ENCODE assay signal across 8 cellular contexts in genomic region chr13:93227906-93228801, GRCh38. TPM values are rescaled to one million over a fixed set of nuclear protein-coding genes. Genes with fewer than 3 reads are reported as not detected.
A peak's percentile ranks its signal among the peaks of the same experiment; 100 is the strongest.
DNase-seq lines count a peak whose midpoint lies in the region; ATAC-seq and TF ChIP-seq lines count a peak whose summit lies in the region.

No MANE protein-coding gene starts in this region.

- peak overlapping the region; percentile 98 for H3K56ac ChIP-seq in IMR-90 (ENCODE audit: extremely low read depth, insufficient read depth, low read length)

- H2BK5ac ChIP-seq in IMR-90 (ENCODE audit: low read depth, low read length, poor library complexity, severe bottlenecking), result peak overlapping the region; percentile 80

- H3K36me3 ChIP-seq in IMR-90 (ENCODE audit: control insufficient read depth, insufficient read depth, low read length), result no peaks in the 10 kb centered on the region
- H3K36me3 ChIP-seq in muscle layer of colon (ENCODE audit: insufficient read depth, low read length), result no peaks in the 10 kb centered on the region

- peak overlapping the region; percentile 77; the same call in 1 of the 3 replicates for H2BK15ac ChIP-seq in IMR-90 (ENCODE audit: low read depth, low read length)

- H3K23ac ChIP-seq in IMR-90 (ENCODE audit: low read depth, low read length), result peak overlapping the region; percentile 97

- CTCF ChIA-PET in IMR-90 (lab: Yijun Ruan, JAX), result interaction anchor here (0.7 to 1.0 kb wide), 3 partner anchors 8 to 485 kb away, joined by 3 to 5 read pairs (median 3); no protein-coding TSS in a partner anchor
- CTCF ChIA-PET in RWPE1 (lab: Yijun Ruan, JAX), result interaction anchor here (0.5 to 0.6 kb wide), 2 partner anchors 39 to 57 kb away, joined by 3 to 5 read pairs; no protein-coding TSS in a partner anchor
- CTCF ChIA-PET in activated CD4-positive, alpha-beta memory T cell treated with anti-CD3 and anti-CD28 coated beads, Interleukin-2, amount 10 ng/mL, durations not matched to agents 7 days and 5 days (lab: Charles Lee), result no interaction called here

- H3K4me1 Mint-ChIP-seq in activated CD4-positive, alpha-beta memory T cell treated with anti-CD3 and anti-CD28 coated beads, Interleukin-2, amount 10 ng/mL, durations not matched to agents 7 days and 5 days, result no peaks in the 10 kb centered on the region

- H3K27ac Mint-ChIP-seq in activated CD4-positive, alpha-beta memory T cell treated with anti-CD3 and anti-CD28 coated beads, Interleukin-2, amount 10 ng/mL, durations not matched to agents 7 days and 5 days, result no peak overlapping the region

- H3K18ac ChIP-seq in IMR-90 (ENCODE audit: low read depth, low read length), result peak overlapping the region; percentile 68

- H2BK20ac ChIP-seq in IMR-90 (ENCODE audit: low read depth, low read length), result peak overlapping the region; percentile 73

- peak overlapping the region; percentile 33 to 85 for H4K8ac ChIP-seq in IMR-90 (ENCODE audit: low read depth in 2 of 2, low read length in 2 of 2)

- H2AFZ ChIP-seq in IMR-90 (replicated peaks; ENCODE audit: low read length, poor library complexity), result peak overlapping the region; percentile 94

- H2AK9ac ChIP-seq in IMR-90 (replicated peaks; ENCODE audit: low read depth, low read length, poor library complexity), result peak overlapping the region; percentile 60

- peak overlapping the region; percentile 50 for H3K4me3 ChIP-seq in IMR-90 (ENCODE audit: insufficient read depth, low read depth, low read length)
- H3K4me3 ChIP-seq in muscle layer of colon (ENCODE audit: low read depth in 1 of 2, low read length in 2 of 2), result peak overlapping the region; percentile 73 to 85

- peak; percentile 74 for ATAC-seq in IMR-90 (ENCODE audit: low read depth)
- no peak for ATAC-seq in HG03432 (IDR thresholded peaks at IDR 0.05; ENCODE audit: unreplicated experiment)

- WGBS in IMR-90 (ENCODE audit: extremely low coverage in 2 of 2, insufficient read length in 1 of 2), 2 experiments, result 1% methylated on average over 36 of the region's 68 CpGs; no CpG with 5 or more reads in 1 of the 2 experiments

- H4K91ac ChIP-seq in IMR-90 (ENCODE audit: insufficient read depth, low read depth, low read length), result peak overlapping the region; percentile 88

- intact Hi-C loops in IMR-90 (cut with micrococcal nuclease), result loop anchor here (1.0 to 10.0 kb wide), 12 partner anchors 263 to 1134 kb away; no protein-coding TSS in a partner anchor

- peak overlapping the region; percentile 45 for H4K5ac ChIP-seq in IMR-90 (ENCODE audit: low read depth, low read length)

- H3K9me3 ChIP-seq in IMR-90 (ENCODE audit: control insufficient read depth, insufficient read depth, low read length) (no peaks in the 10 kb centered on the region), muscle layer of colon (ENCODE audit: low read length) (no peaks in the 10 kb centered on the region)

- DNase-seq in Ammon's horn (ENCODE audit: low spot score), result peak; percentile 69
- peak; percentile 87 for DNase-seq in IMR-90
- DNase-seq in RWPE1 (ENCODE audit: low spot score), result no peak
- DNase-seq in fibroblast of gingiva (ENCODE audit: low read depth), result peak; percentile 84
- no peak for DNase-seq in NAMALWA (ENCODE audit: low spot score)
- DNase-seq in activated CD4-positive, alpha-beta memory T cell treated with anti-CD3 and anti-CD28 coated beads, Interleukin-2, amount 10 ng/mL, durations not matched to agents 7 days and 5 days, result no peak

- no TSS peak for BruUV-seq in IMR-90 (replicated peaks; lab: Mats Ljungman, UMichigan)

- H3K9me3 Mint-ChIP-seq in activated CD4-positive, alpha-beta memory T cell treated with anti-CD3 and anti-CD28 coated beads, Interleukin-2, amount 10 ng/mL, durations not matched to agents 7 days and 5 days, result peaks cover 5% of the 10 kb centered on the region

- H3K27me3 ChIP-seq in IMR-90 (ENCODE audit: control insufficient read depth, insufficient read depth, low read length) (no peaks in the 10 kb centered on the region), muscle layer of colon (ENCODE audit: control insufficient read depth in 1 of 2, insufficient read depth in 2 of 2, low read length in 2 of 2) (peaks cover 0 to 6% of the 10 kb centered on the region in 2 donors)

- peak overlapping the region; percentile 78 for H3K9ac ChIP-seq in IMR-90 (ENCODE audit: low read depth, low read length)
- H3K9ac ChIP-seq in muscle layer of colon (ENCODE audit: low read length), result peak overlapping the region; percentile 30

- in situ Hi-C loops in IMR-90 (cut with MboI; ENCODE audit: low sequenced_read_pairs), result loop anchor here (10.0 to 25.0 kb wide), 3 partner anchors 513 to 1384 kb away; partner anchors contain the start of gene GPR180

- peak overlapping the region; percentile 76 for H3K4me2 ChIP-seq in IMR-90 (ENCODE audit: low read depth, low read length)

- H3K79me1 ChIP-seq in IMR-90 (ENCODE audit: low read depth in 1 of 2, low read length in 2 of 2), result peaks cover 0 to 3% of the 10 kb centered on the region in 2 experiments; a peak in 1 of 4 replicates

- H3K27me3 Mint-ChIP-seq in activated CD4-positive, alpha-beta memory T cell treated with anti-CD3 and anti-CD28 coated beads, Interleukin-2, amount 10 ng/mL, durations not matched to agents 7 days and 5 days, result peaks cover 34% of the 10 kb centered on the region

- H3K4me1 ChIP-seq in IMR-90 (ENCODE audit: control insufficient read depth, insufficient read depth, low read length), result 0 out of 2 replicates have a peak, but pooled peaks cover 2% of the 10 kb centered on the region
- peaks cover 12% of the 10 kb centered on the region for H3K4me1 ChIP-seq in muscle layer of colon (ENCODE audit: insufficient read depth, low read length)

- peak overlapping the region; percentile 93 for H3K4ac ChIP-seq in IMR-90 (ENCODE audit: low read depth, low read length)

- H3K36me3 Mint-ChIP-seq in activated CD4-positive, alpha-beta memory T cell treated with anti-CD3 and anti-CD28 coated beads, Interleukin-2, amount 10 ng/mL, durations not matched to agents 7 days and 5 days (ENCODE audit: low read depth), result peaks cover 5% of the 10 kb centered on the region

- TF ChIP-seq CTCF in IMR-90 (conservative IDR thresholded peaks at IDR 0.05; ENCODE audit: low read depth, low read length) (peak; percentile 63), RWPE1 (conservative IDR thresholded peaks at IDR 0.05; ENCODE audit: low read depth) (peak; percentile 52)

- peak overlapping the region; percentile 85 for H3K14ac ChIP-seq in IMR-90 (replicated peaks; ENCODE audit: low read depth, low read length)

- dilution Hi-C loops in IMR-90 (cut with HindIII; ENCODE audit: low sequenced_read_pairs, unreplicated experiment), result no loop called here

- TF ChIP-seq RAD21 in IMR-90 (IDR thresholded peaks at IDR 0.05; ENCODE audit: low read length), result peak; percentile 64

- no peak overlapping the region for H3K4me3 Mint-ChIP-seq in activated CD4-positive, alpha-beta memory T cell treated with anti-CD3 and anti-CD28 coated beads, Interleukin-2, amount 10 ng/mL, durations not matched to agents 7 days and 5 days

- POLR2A ChIA-PET in IMR-90 (lab: Charles Lee; ENCODE audit: unreplicated experiment) (interaction anchor here (0.6 kb wide), 3 partner anchors 460 to 1152 kb away, joined by 3 to 5 read pairs (median 4); no protein-coding TSS in a partner anchor), RWPE1 (lab: Yijun Ruan, JAX; ENCODE audit: low non-redundant PET) (no interaction called here)
- POLR2A ChIA-PET in activated CD4-positive, alpha-beta memory T cell treated with anti-CD3 and anti-CD28 coated beads, Interleukin-2, amount 10 ng/mL, durations not matched to agents 7 days and 5 days (lab: Charles Lee), result no interaction called here

- peak overlapping the region; percentile 90 for H2BK120ac ChIP-seq in IMR-90 (ENCODE audit: low read depth, low read length)

- H3K27ac ChIP-seq in IMR-90 (ENCODE audit: insufficient read depth, low read length), result peak overlapping the region; percentile 75
- peak overlapping the region; percentile 68 for H3K27ac ChIP-seq in RWPE1
- H3K27ac ChIP-seq in muscle layer of colon (ENCODE audit: low read depth, low read length), result peak overlapping the region; percentile 73

- TF ChIP-seq POLR2A in IMR-90 (IDR thresholded peaks at IDR 0.05; ENCODE audit: low read depth, low read length), result 0 out of 2 replicates have a peak, but pooled peaks have one; percentile 46

- H3K9me1 ChIP-seq in IMR-90 (ENCODE audit: insufficient read depth, low read length), result no peaks in the 10 kb centered on the region; the same call in 1 of the 2 replicates

- no peak overlapping the region for H2AK5ac ChIP-seq in IMR-90 (ENCODE audit: low read depth, low read length)

- H4K20me1 ChIP-seq in IMR-90 (ENCODE audit: insufficient read depth, low read length), result no peaks in the 10 kb centered on the region

TF ChIP-seq in IMR-90, 13 proteins besides CTCF, POLR2A, EP300 and RAD21 (continues in another document):
- TF ChIP-seq NFE2L2 (IDR thresholded peaks at IDR 0.05; ENCODE audit: low read depth, low read length), result no peak
- TF ChIP-seq MAZ (IDR thresholded peaks at IDR 0.05; ENCODE audit: borderline replicate concordance, low read depth, low read length), result peak; percentile 60
- no peak for TF ChIP-seq ELK1 (IDR thresholded peaks at IDR 0.05; ENCODE audit: borderline replicate concordance, low read depth, low read length)
- TF ChIP-seq BHLHE40 (IDR thresholded peaks at IDR 0.05; ENCODE audit: low read depth, low read length), result peak; percentile 76
- no peak for TF ChIP-seq RCOR1 (IDR thresholded peaks at IDR 0.05; ENCODE audit: insufficient replicate concordance, low read length)
- TF ChIP-seq USF2 (IDR thresholded peaks at IDR 0.05; ENCODE audit: low read depth, low read length), result no peak

RNA-seq across cellular contexts. Expression of gene GPC6, which starts 1.5 kb away (rescaled TPM):
- 31.4 and 39.4 TPM in 2 replicates for total RNA-seq in IMR-90 (2012; rRNA removed)
- polyA plus RNA-seq in IMR-90 (2012; rRNA removed), result 14.3 and 14.9 TPM in 2 replicates
- polyA plus RNA-seq in IMR-90 (2012; cell fraction: cytosol; rRNA removed), result 4.9 and 11.6 TPM in 2 replicates
- polyA plus RNA-seq in IMR-90 (2012; cell fraction: nucleus; rRNA removed; ENCODE audit: low replicate concordance), result 4.4 and 7.9 TPM in 2 replicates
- not detected for total RNA-seq in activated CD4-positive, alpha-beta memory T cell treated with anti-CD3 and anti-CD28 coated beads, Interleukin-2, amount 10 ng/mL, durations not matched to agents 7 days and 5 days

Comparison
In these comparisons a context has a peak if more than half of its experiments do, and no peak if none do; other contexts are left out.
1. DNase-seq: peak in Ammon's horn (single experiment), IMR-90 (single experiment) and fibroblast of gingiva (single experiment); none in RWPE1 (single experiment), NAMALWA (single experiment) and activated CD4-positive, alpha-beta memory T cell treated with anti-CD3 and anti-CD28 coated beads, Interleukin-2, amount 10 ng/mL, durations not matched to agents 7 days and 5 days (single experiment).
2. RNA of gene GPC6, which starts 1.5 kb away (total RNA-seq): 31.4 to 39.4 TPM in IMR-90; not detected in activated CD4-positive, alpha-beta memory T cell treated with anti-CD3 and anti-CD28 coated beads, Interleukin-2, amount 10 ng/mL, durations not matched to agents 7 days and 5 days; every median in the first group is over 10 times any median in the second.
3. Peak in every context shown above with its lines, with median percentiles within 50 percentile points of each other: H3K27ac ChIP-seq.